Comparison of ENCODE assay signal across 27 cellular contexts in genomic region chr21:24969068-24969467, GRCh38.
"Had no signal": no experiment of that assay in that cellular context is flagged by ENCODE, and none has a peak within 500 bp of the region (broad histone marks: within the 10 kb centered on the region; RNA-seq: fewer than 3 reads in every experiment).

No MANE protein-coding gene starts in this region.

- ATAC-seq: activated T-cell treated with anti-CD3 and anti-CD28 coated beads, Interleukin-2, amount 50 U/mL, for 4 hours; activated T-helper 17 cell treated with anti-CD3 and anti-CD28 coated beads, Interleukin-2, amount 50 U/mL, for 72 hours; effector memory CD8-positive, alpha-beta T cell; foreskin keratinocyte; gastroesophageal sphincter; heart right ventricle; WTC11 had no signal

- H2AFZ ChIP-seq: hepatocyte had no signal

- H3K4me1 ChIP-seq: esophagus muscularis mucosa, foreskin keratinocyte, gastroesophageal sphincter, heart right ventricle had no signal

- FAIRE-seq: astrocyte, bronchial epithelial cell had no signal

- H3K27ac ChIP-seq: brain microvascular endothelial cell, coronary artery, esophagus muscularis mucosa, foreskin keratinocyte, gastroesophageal sphincter, heart right ventricle, hepatocyte, VCaP had no signal

- H3K4me3 ChIP-seq: coronary artery, esophagus muscularis mucosa, gastroesophageal sphincter, heart right ventricle, hepatocyte had no signal

- H3K27me3 ChIP-seq: brain microvascular endothelial cell, esophagus muscularis mucosa, foreskin keratinocyte, gastroesophageal sphincter, heart right ventricle, hepatocyte had no signal

- H3K79me2 ChIP-seq: hepatocyte had no signal

- H3K36me3 ChIP-seq: brain microvascular endothelial cell, esophagus muscularis mucosa, gastroesophageal sphincter, heart right ventricle had no signal

- H3K4me2 ChIP-seq: hepatocyte had no signal

- DNase-seq: activated CD4-positive, alpha-beta memory T cell treated with anti-CD3 and anti-CD28 coated beads, Interleukin-2, amount 10 ng/mL, durations not matched to agents 7 days and 5 days; activated CD4-positive, alpha-beta T cell treated with anti-CD3 and anti-CD28 coated beads for 1 hour; activated CD4-positive, alpha-beta T cell treated with anti-CD3 and anti-CD28 coated beads for 4 hours; activated CD4-positive, alpha-beta T cell treated with anti-CD3 and anti-CD28 coated beads, Interleukin-2, amount 10 ng/mL, durations not matched to agents 7 days and 5 days; activated CD4-positive, alpha-beta T cell treated with anti-CD3 and anti-CD28 coated beads, Interleukin-2, amount 50 U/mL, for 4 hours; activated effector memory CD4-positive, alpha-beta T cell treated with Interleukin-2 at 50 U/mL for 16 hours; activated gamma-delta T cell treated with Interleukin-2 at 50 U/mL for 16 hours; activated naive CD4-positive, alpha-beta T cell treated with anti-CD3 and anti-CD28 coated beads, Interleukin-2, amount 50 U/mL, for 16 hours; activated naive CD4-positive, alpha-beta T cell treated with Interleukin-2 at 50 U/mL for 16 hours; activated T-cell treated with anti-CD3 and anti-CD28 coated beads, Interleukin-2, amount 50 U/mL, for 4 hours; amniotic stem cell; anterior cingulate cortex; brain microvascular endothelial cell; effector CD4-positive, alpha-beta T cell; effector memory CD8-positive, alpha-beta T cell; erythroblast; foreskin keratinocyte; heart right ventricle had no signal
